17 cellular contexts compared by ENCODE assay signal in the genomic region with DNA sequence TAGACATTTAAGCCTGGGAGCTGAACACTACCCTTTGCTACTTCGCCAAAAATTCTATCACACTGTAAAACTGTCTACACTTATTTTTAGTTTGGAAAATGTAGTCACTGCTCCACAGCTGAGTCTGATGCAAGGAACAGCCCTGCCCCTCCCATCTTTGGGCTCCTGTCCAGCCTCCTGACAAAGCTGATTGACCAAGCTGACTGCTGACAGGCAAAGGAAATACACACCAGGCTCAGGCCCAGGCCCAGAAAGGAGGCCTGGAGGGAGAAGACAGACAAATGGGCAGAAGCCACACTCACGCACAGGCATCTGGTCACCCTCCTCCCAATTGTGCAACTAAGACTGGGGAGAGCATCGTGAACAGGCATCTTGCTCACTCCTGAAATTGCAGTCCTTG. TPM values are rescaled to one million over a fixed set of nuclear protein-coding genes. Genes with fewer than 3 reads are reported as not detected.
DNase-seq lines count a peak whose midpoint lies in the region; ATAC-seq, FAIRE-seq and TF ChIP-seq lines count a peak whose summit lies in the region.
"Had no signal": no experiment of that assay in that cellular context is flagged by ENCODE, and none has a peak within 500 bp of the region (broad histone marks: within the 10 kb centered on the region; RNA-seq: fewer than 3 reads in every experiment).

No MANE protein-coding gene starts in this region.

- H3K27me3 Mint-ChIP-seq in dendritic cell treated with granulocyte-macrophage colony-stimulating factor and Interleukin-4, amounts not matched to agents 40 ng/mL and 50 ng/mL, for 4 days: peaks cover 36% of the 10 kb centered on the region
- no peaks in the 10 kb centered on the region for H3K27me3 Mint-ChIP-seq in activated CD4-positive, alpha-beta memory T cell treated with anti-CD3 and anti-CD28 coated beads for 36 hours

- peak overlapping the region; percentile 50 for H3K27ac Mint-ChIP-seq in dendritic cell treated with granulocyte-macrophage colony-stimulating factor and Interleukin-4, amounts not matched to agents 40 ng/mL and 50 ng/mL, for 4 days
- no peak overlapping the region for H3K27ac Mint-ChIP-seq in activated CD4-positive, alpha-beta memory T cell treated with anti-CD3 and anti-CD28 coated beads for 36 hours
- H3K27ac Mint-ChIP-seq: activated CD4-positive, alpha-beta T cell treated with anti-CD3 and anti-CD28 coated beads, Interleukin-2, amount 10 ng/mL, durations not matched to agents 7 days and 5 days; mesothelial cell of epicardium; T-helper 2 cell treated with Interferon-gamma antibody and Interleukin-4, amounts not matched to agents 5 μg/mL and 100 μg/mL, for 36 hours had no signal

- H3K4me1 Mint-ChIP-seq in dendritic cell treated with granulocyte-macrophage colony-stimulating factor and Interleukin-4, amounts not matched to agents 40 ng/mL and 50 ng/mL, for 4 days (ENCODE audit: low read depth): peaks cover 13% of the 10 kb centered on the region
- H3K4me1 Mint-ChIP-seq in activated CD4-positive, alpha-beta memory T cell treated with anti-CD3 and anti-CD28 coated beads for 36 hours (ENCODE audit: low read depth): no peaks in the 10 kb centered on the region
- H3K4me1 Mint-ChIP-seq: activated CD4-positive, alpha-beta T cell treated with anti-CD3 and anti-CD28 coated beads, Interleukin-2, amount 10 ng/mL, durations not matched to agents 7 days and 5 days; CD14-positive monocyte had no signal

- TF ChIP-seq CTCF in right atrium auricular region (IDR thresholded peaks at IDR 0.05) (no peak), spleen (IDR thresholded peaks at IDR 0.05 in 8 of 11, conservative IDR thresholded peaks at IDR 0.05 in 3 of 11) (no peak)

- no peaks in the 10 kb centered on the region for H3K9me3 Mint-ChIP-seq in dendritic cell treated with granulocyte-macrophage colony-stimulating factor and Interleukin-4, amounts not matched to agents 40 ng/mL and 50 ng/mL, for 4 days
- H3K9me3 Mint-ChIP-seq in activated CD4-positive, alpha-beta memory T cell treated with anti-CD3 and anti-CD28 coated beads for 36 hours: no peaks in the 10 kb centered on the region
- H3K9me3 Mint-ChIP-seq: activated CD4-positive, alpha-beta T cell treated with anti-CD3 and anti-CD28 coated beads, Interleukin-2, amount 10 ng/mL, durations not matched to agents 7 days and 5 days; CD14-positive monocyte; mesothelial cell of epicardium; T-helper 2 cell treated with Interferon-gamma antibody and Interleukin-4, amounts not matched to agents 5 μg/mL and 100 μg/mL, for 36 hours had no signal

- no peak for DNase-seq in HTR-8/SVneo (ENCODE audit: insufficient read length, low spot score)
- DNase-seq in right atrium auricular region (ENCODE audit: low spot score): peak; percentile 90
- peak; percentile 69 for DNase-seq in spleen
- no peak for DNase-seq in activated CD4-positive, alpha-beta memory T cell treated with anti-CD3 and anti-CD28 coated beads for 36 hours
- no peak for DNase-seq in ureter (ENCODE audit: low spot score)
- no peak for DNase-seq in stimulated activated CD4-positive, alpha-beta T cell treated with anti-CD3 and anti-CD28 coated beads, Interleukin-15, amount 100 ng/mL, for 24 hours
- DNase-seq: activated CD4-positive, alpha-beta T cell treated with anti-CD3 and anti-CD28 coated beads, Interleukin-2, amount 10 ng/mL, durations not matched to agents 7 days and 5 days; NCI-H1105; pancreas; stimulated activated CD4-positive, alpha-beta T cell treated with anti-CD3 and anti-CD28 coated beads, Interleukin-4, amount 100 ng/mL, for 24 hours; stimulated activated naive CD4-positive, alpha-beta T cell had no signal

- peaks cover 0 to 41% of the 10 kb centered on the region in 2 donors for H3K4me1 ChIP-seq in right atrium auricular region
- peaks cover 0 to 32% (median 18%) of the 10 kb centered on the region in 6 donors for H3K4me1 ChIP-seq in spleen
- H3K4me1 ChIP-seq: pancreas had no signal

- no peak overlapping the region for H3K4me3 ChIP-seq in right atrium auricular region
- H3K4me3 ChIP-seq in spleen: no peak overlapping the region
- H3K4me3 ChIP-seq: pancreas had no signal

- FAIRE-seq in HTR-8/SVneo (lab: Jason Lieb, UNC): peak; percentile 76
- FAIRE-seq: G401.6, pancreas had no signal

- H3K36me3 Mint-ChIP-seq in dendritic cell treated with granulocyte-macrophage colony-stimulating factor and Interleukin-4, amounts not matched to agents 40 ng/mL and 50 ng/mL, for 4 days (ENCODE audit: low read depth): no peaks in the 10 kb centered on the region
- no peaks in the 10 kb centered on the region for H3K36me3 Mint-ChIP-seq in activated CD4-positive, alpha-beta memory T cell treated with anti-CD3 and anti-CD28 coated beads for 36 hours
- H3K36me3 Mint-ChIP-seq: CD14-positive monocyte, mesothelial cell of epicardium had no signal

- H3K27ac ChIP-seq in right atrium auricular region (peak overlapping the region; percentile 31 to 40), spleen (no peak overlapping the region)
- H3K27ac ChIP-seq: pancreas had no signal

- ATAC-seq in GM18498 (IDR thresholded peaks at IDR 0.05; ENCODE audit: unreplicated experiment): no peak

- POLR2A ChIA-PET in activated CD4-positive, alpha-beta memory T cell treated with anti-CD3 and anti-CD28 coated beads for 36 hours (lab: Charles Lee): no interaction called here

- TF ChIP-seq POLR2A in spleen (IDR thresholded peaks at IDR 0.05): no peak

- H3K27me3 ChIP-seq in right atrium auricular region: no peaks in the 10 kb centered on the region
- no peaks in the 10 kb centered on the region for H3K27me3 ChIP-seq in spleen (replicated peaks in 1 of 7)
- H3K27me3 ChIP-seq: pancreas had no signal

- H3K9me3 ChIP-seq in right atrium auricular region (no peaks in the 10 kb centered on the region), spleen (no peaks in the 10 kb centered on the region)
- H3K9me3 ChIP-seq: pancreas had no signal

- H3K36me3 ChIP-seq in right atrium auricular region (no peaks in the 10 kb centered on the region), spleen (no peaks in the 10 kb centered on the region)
- H3K36me3 ChIP-seq: pancreas had no signal

- 70 to 86% (median 79%) methylated on average over 3 of the region's 3 CpGs for WGBS in spleen, 5 donors

- intact Hi-C loops in dendritic cell treated with granulocyte-macrophage colony-stimulating factor and Interleukin-4, amounts not matched to agents 40 ng/mL and 50 ng/mL, for 4 days (cut with micrococcal nuclease): no loop called here
- intact Hi-C loops in spleen (cut with DNase I; ENCODE audit: low total_unique reads): no loop called here
- intact Hi-C loops in activated CD4-positive, alpha-beta memory T cell treated with anti-CD3 and anti-CD28 coated beads for 36 hours (cut with micrococcal nuclease): no loop called here

- CTCF ChIA-PET in activated CD4-positive, alpha-beta memory T cell treated with anti-CD3 and anti-CD28 coated beads for 36 hours (lab: Charles Lee): no interaction called here

- H3K4me3 Mint-ChIP-seq in dendritic cell treated with granulocyte-macrophage colony-stimulating factor and Interleukin-4, amounts not matched to agents 40 ng/mL and 50 ng/mL, for 4 days: no peak overlapping the region
- H3K4me3 Mint-ChIP-seq in activated CD4-positive, alpha-beta memory T cell treated with anti-CD3 and anti-CD28 coated beads for 36 hours: no peak overlapping the region
- H3K4me3 Mint-ChIP-seq: activated CD4-positive, alpha-beta T cell treated with anti-CD3 and anti-CD28 coated beads, Interleukin-2, amount 10 ng/mL, durations not matched to agents 7 days and 5 days; CD14-positive monocyte; mesothelial cell of epicardium; T-helper 2 cell treated with Interferon-gamma antibody and Interleukin-4, amounts not matched to agents 5 μg/mL and 100 μg/mL, for 36 hours had no signal

RNA-seq across cellular contexts. Expression of a gene that starts 55.3 kb away (rescaled TPM):
- total RNA-seq in right atrium auricular region (10 to 100 TPM; 20.4 to 22.3 TPM), spleen (10 to 100 TPM; 11.7 to 24.7 (median 19.0) TPM), ureter (25.6 TPM)
- 10 to 100 TPM; 25.8 to 28.9 (median 26.0) TPM for polyA plus RNA-seq in spleen
- total RNA-seq in activated CD4-positive, alpha-beta memory T cell treated with anti-CD3 and anti-CD28 coated beads for 36 hours: 10 to 100 TPM; 33.6 to 35.2 TPM

RNA-seq across cellular contexts. Expression of a gene that starts 55.8 kb away (rescaled TPM):
- total RNA-seq in right atrium auricular region: 100 to 1,000 TPM; 194 to 242 TPM
- total RNA-seq in spleen: 100 to 1,000 TPM; 191 to 956 (median 322) TPM
- polyA plus RNA-seq in spleen: 100 to 1,000 TPM; 202 to 299 (median 221) TPM
- 10 to 100 TPM; 44.6 to 46.3 TPM for total RNA-seq in activated CD4-positive, alpha-beta memory T cell treated with anti-CD3 and anti-CD28 coated beads for 36 hours
- 175 TPM for total RNA-seq in ureter

Comparison
In these comparisons a context has a peak if more than half of its experiments do, and no peak if none do; other contexts are left out.
1. DNase-seq: peak in right atrium auricular region (single experiment) and spleen (single experiment); none in HTR-8/SVneo (single experiment), activated CD4-positive, alpha-beta memory T cell treated with anti-CD3 and anti-CD28 coated beads for 36 hours (single experiment), ureter (single experiment) and stimulated activated CD4-positive, alpha-beta T cell treated with anti-CD3 and anti-CD28 coated beads, Interleukin-15, amount 100 ng/mL, for 24 hours (single experiment).
2. H3K27ac ChIP-seq: peak in right atrium auricular region (2 of 2); none in spleen (0 of 8).